In genomic region chr22:49853981-49854791, GRCh38 we compare ENCODE assay signal across 8 cellular contexts. TPM values are rescaled to one million over a fixed set of nuclear protein-coding genes. Genes with fewer than 3 reads are reported as not detected.
DNase-seq lines count a peak whose midpoint lies in the region; ATAC-seq and TF ChIP-seq lines count a peak whose summit lies in the region.

No MANE protein-coding gene starts in this region.

- H3K4me3 Mint-ChIP-seq in natural killer cell = peak overlapping the region; percentile 97

- peak overlapping the region; percentile 94 for H3K27ac ChIP-seq in VCaP

- no peak for TF ChIP-seq POLR2A in erythroblast (IDR thresholded peaks at IDR 0.05; ENCODE audit: low read length)

- no peaks in the 10 kb centered on the region for H3K36me3 Mint-ChIP-seq in natural killer cell

- DNase-seq in EH (ENCODE audit: low read depth) = peak; percentile 40
- peak; percentile 70 to 79 for DNase-seq in erythroblast (lab: John Stamatoyannopoulos, UW)
- DNase-seq in natural killer cell = no peak
- no peak for DNase-seq in NCI-H526 treated with DMSO at 0.1 percent for 48 hours (lab: John Stamatoyannopoulos, UW)

- no peaks in the 10 kb centered on the region for H3K9me3 Mint-ChIP-seq in natural killer cell

- peaks cover 18 to 19% of the 10 kb centered on the region in 2 donors for H3K27me3 Mint-ChIP-seq in natural killer cell (ENCODE audit: low read depth in 2 of 2)

- ATAC-seq in GM19351 (IDR thresholded peaks at IDR 0.05; ENCODE audit: unreplicated experiment) (peak; percentile 34), HG03460 (IDR thresholded peaks at IDR 0.05; ENCODE audit: unreplicated experiment) (peak; percentile 20), natural killer cell (peak in 1 of 3 donors; percentile 25), HG02970 (IDR thresholded peaks at IDR 0.05; ENCODE audit: low FRiP score, unreplicated experiment) (no peak)

- peak overlapping the region; percentile 90 to 92 for H3K27ac Mint-ChIP-seq in natural killer cell

- intact Hi-C loops in natural killer cell (cut with micrococcal nuclease) = loop anchor here (1.0 to 10.0 kb wide), 3 partner anchors 15 to 61 kb away; partner anchors contain the start of genes ALG12 and CRELD2

- H3K4me1 Mint-ChIP-seq in natural killer cell = peaks cover 30 to 54% of the 10 kb centered on the region in 2 donors

- TF ChIP-seq CTCF in VCaP (conservative IDR thresholded peaks at IDR 0.05) (no peak), natural killer cell (IDR thresholded peaks at IDR 0.05) (no peak)

RNA-seq across cellular contexts. Expression of gene ZBED4, which starts 0.5 kb away (rescaled TPM):
- 10 to 100 TPM; 21.1 to 24.5 (median 22.7) TPM for total RNA-seq in natural killer cell

RNA-seq across cellular contexts. Expression of gene BRD1, which starts 26.5 kb away (rescaled TPM):
- total RNA-seq in natural killer cell = 100 to 1,000 TPM; 126 to 154 (median 132) TPM

Comparison
In these comparisons a context has a peak if more than half of its experiments do, and no peak if none do; other contexts are left out.
1. DNase-seq: peak in EH (single experiment) and erythroblast (2 of 2); none in natural killer cell (single experiment) and NCI-H526 treated with DMSO at 0.1 percent for 48 hours (single experiment).